ENCODE assay signal across 16 cellular contexts in genomic region chr10:130492266-130492934, GRCh38.
"Had no signal": no experiment of that assay in that cellular context is flagged by ENCODE, and none has a peak within 500 bp of the region (broad histone marks: within the 10 kb centered on the region; RNA-seq: fewer than 3 reads in every experiment).

No MANE protein-coding gene starts in this region.

- H3K4me1 Mint-ChIP-seq: activated B cell treated with CpG ODN at 0.5 μM for 24 hours; activated CD4-positive, alpha-beta T cell treated with anti-CD3 and anti-CD28 coated beads, Interleukin-2, amount 10 ng/mL, durations not matched to agents 24 days and 14 days; stimulated activated naive B cell treated with anti-CD40 and anti-IgM and Interleukin-4, amounts not matched to agents 10 μg/mL and 1 μg/mL and 100 μg/mL, for 72 hours had no signal

- H3K27ac Mint-ChIP-seq: activated B cell treated with CpG ODN at 0.5 μM for 24 hours; activated CD4-positive, alpha-beta T cell treated with anti-CD3 and anti-CD28 coated beads, Interleukin-2, amount 10 ng/mL, durations not matched to agents 24 days and 14 days; activated CD8-positive, alpha-beta T cell treated with anti-CD3 and anti-CD28 coated beads, Interleukin-2, amount 10 ng/mL, durations not matched to agents 7 days and 5 days; neural progenitor cell; stimulated activated naive B cell treated with anti-CD40 and anti-IgM and Interleukin-4, amounts not matched to agents 10 μg/mL and 1 μg/mL and 100 μg/mL, for 72 hours had no signal

- H3K4me3 Mint-ChIP-seq: activated B cell treated with CpG ODN at 0.5 μM for 24 hours; activated CD4-positive, alpha-beta T cell treated with anti-CD3 and anti-CD28 coated beads, Interleukin-2, amount 10 ng/mL, durations not matched to agents 24 days and 14 days; activated CD8-positive, alpha-beta T cell treated with anti-CD3 and anti-CD28 coated beads, Interleukin-2, amount 10 ng/mL, durations not matched to agents 7 days and 5 days; neural progenitor cell; stimulated activated naive B cell treated with anti-CD40 and anti-IgM and Interleukin-4, amounts not matched to agents 10 μg/mL and 1 μg/mL and 100 μg/mL, for 72 hours had no signal

- ATAC-seq: activated CD8-positive, alpha-beta T cell treated with anti-CD3 and anti-CD28 coated beads, Interleukin-2, amount 10 ng/mL, durations not matched to agents 7 days and 5 days; gastrocnemius medialis; pancreas; stimulated activated naive B cell treated with anti-CD40 and anti-IgM and Interleukin-4, amounts not matched to agents 10 μg/mL and 1 μg/mL and 100 μg/mL, for 72 hours had no signal

- H3K9me3 Mint-ChIP-seq: activated B cell treated with CpG ODN at 0.5 μM for 24 hours; activated CD4-positive, alpha-beta T cell treated with anti-CD3 and anti-CD28 coated beads, Interleukin-2, amount 10 ng/mL, durations not matched to agents 24 days and 14 days had no signal

- H3K36me3 Mint-ChIP-seq: neural progenitor cell; stimulated activated naive B cell treated with anti-CD40 and anti-IgM and Interleukin-4, amounts not matched to agents 10 μg/mL and 1 μg/mL and 100 μg/mL, for 72 hours had no signal

- DNase-seq: activated B cell treated with CpG ODN at 0.5 μM for 24 hours; activated CD4-positive, alpha-beta T cell treated with anti-CD3 and anti-CD28 coated beads, Interleukin-2, amount 10 ng/mL, durations not matched to agents 24 days and 14 days; activated CD8-positive, alpha-beta T cell treated with anti-CD3 and anti-CD28 coated beads, Interleukin-2, amount 10 ng/mL, durations not matched to agents 7 days and 5 days; activated naive CD4-positive, alpha-beta T cell; aorta; gastrocnemius medialis; heart right ventricle; mesenchymal stem cell; stimulated activated naive B cell treated with anti-CD40 and anti-IgM and Interleukin-4, amounts not matched to agents 10 μg/mL and 1 μg/mL and 100 μg/mL, for 72 hours; substantia nigra; T-helper 2 cell; transverse colon had no signal

- H3K27me3 ChIP-seq: breast epithelium, gastrocnemius medialis, heart right ventricle, neural progenitor cell, pancreas, transverse colon had no signal

- H3K4me1 ChIP-seq: breast epithelium, gastrocnemius medialis, heart right ventricle, pancreas, transverse colon had no signal

- H3K36me3 ChIP-seq: breast epithelium, gastrocnemius medialis, heart right ventricle, neural progenitor cell, pancreas, transverse colon had no signal

- H3K9me3 ChIP-seq: breast epithelium, gastrocnemius medialis, heart right ventricle, pancreas, transverse colon had no signal

- H3K4me3 ChIP-seq: breast epithelium, gastrocnemius medialis, heart right ventricle, neural progenitor cell, pancreas, transverse colon had no signal

- H3K27ac ChIP-seq: breast epithelium, epithelial cell of prostate, gastrocnemius medialis, heart right ventricle, neural progenitor cell, pancreas, transverse colon had no signal

- H3K27me3 Mint-ChIP-seq: activated B cell treated with CpG ODN at 0.5 μM for 24 hours; activated CD4-positive, alpha-beta T cell treated with anti-CD3 and anti-CD28 coated beads, Interleukin-2, amount 10 ng/mL, durations not matched to agents 24 days and 14 days; stimulated activated naive B cell treated with anti-CD40 and anti-IgM and Interleukin-4, amounts not matched to agents 10 μg/mL and 1 μg/mL and 100 μg/mL, for 72 hours had no signal
